In the genomic region with DNA sequence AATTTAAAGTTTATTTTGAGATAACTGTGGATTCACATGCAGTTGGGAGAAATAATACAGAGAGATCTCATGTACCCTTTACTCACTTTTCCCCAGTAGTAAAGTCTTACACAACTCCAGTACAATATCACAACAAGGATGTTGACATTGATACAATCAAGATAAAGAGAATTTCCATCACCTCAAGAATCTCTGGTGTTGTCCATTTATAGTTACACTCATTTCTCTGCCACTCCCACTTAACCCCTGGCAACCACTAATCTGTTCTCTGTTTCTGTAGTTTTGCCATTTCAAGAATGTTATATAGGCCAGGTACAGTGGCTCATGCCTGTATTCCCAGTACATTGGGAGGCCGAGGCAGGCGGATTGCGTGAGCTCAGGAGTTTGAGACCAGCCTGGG, we compare ENCODE assay signal across 16 cellular contexts.
"Had no signal": no experiment of that assay in that cellular context is flagged by ENCODE, and none has a peak within 500 bp of the region (broad histone marks: within the 10 kb centered on the region; RNA-seq: fewer than 3 reads in every experiment).

No MANE protein-coding gene starts in this region.

- H3K27ac ChIP-seq: colonic mucosa, transverse colon, vagina had no signal

- H3K4me1 ChIP-seq: colonic mucosa had no signal

- DNase-seq: activated CD4-positive, alpha-beta T cell treated with anti-CD3 and anti-CD28 coated beads, Interleukin-2, amount 10 ng/mL, durations not matched to agents 7 days and 5 days; activated naive CD4-positive, alpha-beta T cell treated with anti-CD3 and anti-CD28 coated beads, Interleukin-2, amount 50 U/mL, for 16 hours; amniotic stem cell; central memory CD4-positive, alpha-beta T cell; colonic mucosa; hippocampal formation; kidney; left ventricle myocardium superior; mesendoderm; retina; transverse colon had no signal

- H3K4me3 ChIP-seq: colonic mucosa, esophagus muscularis mucosa, transverse colon, vagina had no signal

- ATAC-seq: left ventricle myocardium superior; natural killer cell treated with Interleukin-12 subunit alpha and Interleukin-12 subunit beta and Interleukin-15 and Interleukin-18, amount 100 ng/mL, for 72 hours; stimulated activated memory B cell treated with anti-CD40 and anti-IgM and Interleukin-4, amounts not matched to agents 10 μg/mL and 1 μg/mL and 100 μg/mL, for 72 hours; WTC11 had no signal

- H3K9me3 ChIP-seq: colonic mucosa had no signal

- H3K36me3 ChIP-seq: colonic mucosa, esophagus muscularis mucosa, transverse colon, vagina had no signal

- H3K27me3 ChIP-seq: colonic mucosa, esophagus muscularis mucosa, transverse colon, vagina had no signal
